ENCODE assay signal across 25 cellular contexts in the genomic region with DNA sequence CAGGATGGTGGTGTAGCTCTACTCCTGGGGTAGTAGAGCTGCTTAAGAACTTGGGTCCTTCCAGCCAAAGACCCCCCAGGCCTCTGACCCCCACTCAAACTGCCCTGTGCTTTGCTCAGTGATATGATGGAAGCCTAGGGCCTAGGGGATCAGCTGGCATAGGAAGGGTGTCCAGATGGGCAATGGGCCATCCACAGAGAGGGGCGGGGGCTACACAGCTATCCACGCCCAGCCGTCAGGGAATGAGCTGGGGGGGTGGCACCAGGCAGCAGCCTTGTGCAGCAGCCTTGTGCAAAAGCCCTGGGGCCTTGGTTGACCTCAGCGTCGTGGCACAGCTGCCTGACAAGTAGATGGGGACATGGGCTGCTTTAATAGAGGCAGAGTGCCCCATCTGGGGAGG. TPM values are rescaled to one million over a fixed set of nuclear protein-coding genes. Genes with fewer than 3 reads are reported as not detected.
"Had no signal": no experiment of that assay in that cellular context is flagged by ENCODE, and none has a peak within 500 bp of the region (broad histone marks: within the 10 kb centered on the region; RNA-seq: fewer than 3 reads in every experiment).

No MANE protein-coding gene starts in this region.

- H3K27ac Mint-ChIP-seq: nephron; neural progenitor cell; stimulated activated naive CD8-positive, alpha-beta T cell treated with anti-CD3 and anti-CD28 coated beads, Interleukin-15, amount 100 ng/mL, for 72 hours had no signal

- H3K9ac ChIP-seq: neural progenitor cell had no signal

- H3K4me3 ChIP-seq: dorsolateral prefrontal cortex, gastrocnemius medialis, lung, neural progenitor cell, pancreas, right lobe of liver, smooth muscle cell, suprapubic skin, vagina had no signal

- H2AFZ ChIP-seq: neural progenitor cell had no signal

- ATAC-seq: esophagus mucosa; gastrocnemius medialis; naive thymus-derived CD4-positive, alpha-beta T cell; pancreas; right lobe of liver; stimulated activated naive CD8-positive, alpha-beta T cell treated with anti-CD3 and anti-CD28 coated beads, Interleukin-15, amount 100 ng/mL, for 72 hours had no signal

- H3K36me3 Mint-ChIP-seq: naive thymus-derived CD4-positive, alpha-beta T cell; neural progenitor cell had no signal

- H3K36me3 ChIP-seq: gastrocnemius medialis, neural progenitor cell, pancreas, right lobe of liver, suprapubic skin, vagina had no signal

- H3K9me3 Mint-ChIP-seq: nephron; neural progenitor cell; stimulated activated naive CD8-positive, alpha-beta T cell treated with anti-CD3 and anti-CD28 coated beads, Interleukin-15, amount 100 ng/mL, for 72 hours had no signal

- H3K4me3 Mint-ChIP-seq: naive thymus-derived CD4-positive, alpha-beta T cell; nephron; neural progenitor cell; stimulated activated naive CD8-positive, alpha-beta T cell treated with anti-CD3 and anti-CD28 coated beads, Interleukin-15, amount 100 ng/mL, for 72 hours had no signal

- H3K27me3 ChIP-seq: dorsolateral prefrontal cortex, gastrocnemius medialis, pancreas, right lobe of liver, vagina had no signal

- DNase-seq: dorsolateral prefrontal cortex; effector CD4-positive, alpha-beta T cell; foreskin fibroblast; gastrocnemius medialis; head of caudate nucleus; mesendoderm; naive thymus-derived CD4-positive, alpha-beta T cell; occipital lobe; retina; right lobe of liver; stimulated activated CD4-positive, alpha-beta T cell treated with anti-CD3 and anti-CD28 coated beads, Interleukin-12 subunit alpha, Interleukin-12 subunit beta, amount 100 ng/mL, for 4 hours; stimulated activated CD4-positive, alpha-beta T cell treated with anti-CD3 and anti-CD28 coated beads, Interleukin-1b, Interleukin-23, amount 100 ng/mL, for 48 hours; stimulated activated CD4-positive, alpha-beta T cell treated with anti-CD3 and anti-CD28 coated beads, Interleukin-4, amount 100 ng/mL, for 1 hour; stimulated activated CD8-positive, alpha-beta memory T cell treated with anti-CD3 and anti-CD28 coated beads, Interleukin-4, amount 100 ng/mL, for 48 hours; stimulated activated naive CD4-positive, alpha-beta T cell; stimulated activated naive CD8-positive, alpha-beta T cell treated with anti-CD3 and anti-CD28 coated beads, Interleukin-15, amount 100 ng/mL, for 72 hours had no signal

- H3K27ac ChIP-seq: epithelial cell of prostate, gastrocnemius medialis, neural progenitor cell, pancreas, right lobe of liver, suprapubic skin had no signal

- H3K9me3 ChIP-seq: gastrocnemius medialis, pancreas, right lobe of liver, suprapubic skin, vagina had no signal

- H3K4me1 ChIP-seq: right lobe of liver had no signal

- H3K4me2 ChIP-seq: neural progenitor cell, smooth muscle cell had no signal

RNA-seq across cellular contexts. Expression of a gene that starts 43.1 kb away (rescaled TPM):
- polyA plus RNA-seq: naive thymus-derived CD4-positive, alpha-beta T cell had no signal
